ENCODE assay signal across 13 cellular contexts in genomic region chr6:2029130-2029794, GRCh38.
DNase-seq lines count a peak whose midpoint lies in the region; ATAC-seq and TF ChIP-seq lines count a peak whose summit lies in the region.
"Had no signal": no experiment of that assay in that cellular context is flagged by ENCODE, and none has a peak within 500 bp of the region (broad histone marks: within the 10 kb centered on the region; RNA-seq: fewer than 3 reads in every experiment).

No MANE protein-coding gene starts in this region.

- no peaks in the 10 kb centered on the region for H3K79me2 ChIP-seq in PC-9 (ENCODE audit: low read depth)
- no peaks in the 10 kb centered on the region for H3K79me2 ChIP-seq in mesendoderm (ENCODE audit: control insufficient read depth, insufficient read depth, low read length)

- no peaks in the 10 kb centered on the region for H3K27me3 Mint-ChIP-seq in MCF 10A (ENCODE audit: insufficient read depth, unreplicated experiment)

- no peaks in the 10 kb centered on the region for H3K79me1 ChIP-seq in mesendoderm (ENCODE audit: low read length)

- POLR2A ChIA-PET in MCF 10A (lab: Yijun Ruan, JAX) (no interaction called here), PC-9 (lab: Charles Lee; ENCODE audit: unreplicated experiment) (interaction anchor here (0.5 to 0.7 kb wide), 3 partner anchors 13 to 412 kb away, joined by 3 to 15 read pairs (median 14); no protein-coding TSS in a partner anchor)

- TF ChIP-seq CTCF in MCF 10A (IDR thresholded peaks at IDR 0.05; ENCODE audit: unreplicated experiment) (no peak), breast epithelium (IDR thresholded peaks at IDR 0.05) (no peak), PC-9 (conservative IDR thresholded peaks at IDR 0.05) (no peak)

- no peak overlapping the region for H3K4me3 Mint-ChIP-seq in MCF 10A (ENCODE audit: unreplicated experiment)
- H3K4me3 Mint-ChIP-seq: CD14-positive monocyte had no signal

- no peak overlapping the region for H2BK5ac ChIP-seq in mesendoderm (ENCODE audit: low read length)

- TF ChIP-seq POLR2A in breast epithelium (IDR thresholded peaks at IDR 0.05), result no peak

- H3K4me1 Mint-ChIP-seq in MCF 10A (ENCODE audit: insufficient read depth, unreplicated experiment), result peaks cover 19% of the 10 kb centered on the region

- H3K4me1 ChIP-seq in breast epithelium (no peaks in the 10 kb centered on the region), PC-9 (replicated peaks; ENCODE audit: insufficient read depth) (peaks cover 30% of the 10 kb centered on the region), mesendoderm (ENCODE audit: control insufficient read depth, low read depth, low read length) (no peaks in the 10 kb centered on the region)
- H3K4me1 ChIP-seq: SJSA1 had no signal

- no peak overlapping the region for H4K8ac ChIP-seq in mesendoderm (ENCODE audit: low read depth, low read length)

- H4K5ac ChIP-seq in mesendoderm (ENCODE audit: low read length), result no peak overlapping the region

- H3F3A ChIP-seq in PC-9 (ENCODE audit: insufficient read depth, low read depth), result peaks cover 18% of the 10 kb centered on the region

- H3K23ac ChIP-seq in mesendoderm (ENCODE audit: low read length), result no peak overlapping the region

- no TSS peak for BruUV-seq in MCF 10A (replicated peaks; lab: Mats Ljungman, UMichigan)
- no TSS peak for BruUV-seq in PC-9 (replicated peaks; lab: Mats Ljungman, UMichigan)

- no peaks in the 10 kb centered on the region for H3K36me3 ChIP-seq in breast epithelium
- no peaks in the 10 kb centered on the region for H3K36me3 ChIP-seq in PC-9 (ENCODE audit: low read depth)
- H3K36me3 ChIP-seq in mesendoderm (ENCODE audit: control insufficient read depth, insufficient read depth, low read length), result no peaks in the 10 kb centered on the region
- H3K36me3 ChIP-seq: HAP-1, SJSA1 had no signal

- no peak overlapping the region for H3K27ac Mint-ChIP-seq in MCF 10A (ENCODE audit: low read depth, unreplicated experiment)

- H2AFZ ChIP-seq in PC-9, result no peak overlapping the region

- CTCF ChIA-PET in MCF 10A (lab: Yijun Ruan, JAX) (no interaction called here), PC-9 (lab: Charles Lee) (no interaction called here)

- no peak overlapping the region for H3K4ac ChIP-seq in mesendoderm (ENCODE audit: low read depth, low read length)

- H3K27ac ChIP-seq in breast epithelium, result no peak overlapping the region
- peak overlapping the region; percentile 60 for H3K27ac ChIP-seq in PC-9
- H3K27ac ChIP-seq in mesendoderm (ENCODE audit: low read depth, low read length), result no peak overlapping the region
- H3K27ac ChIP-seq: SJSA1 had no signal

- H3K56ac ChIP-seq in mesendoderm (ENCODE audit: low read length), result no peak overlapping the region

- ATAC-seq in esophagus mucosa (peak; percentile 70), HG03571 (IDR thresholded peaks at IDR 0.05; ENCODE audit: unreplicated experiment) (no peak), HG03280 (IDR thresholded peaks at IDR 0.05; ENCODE audit: unreplicated experiment) (no peak)

- no peak overlapping the region for H3K9ac ChIP-seq in mesendoderm (ENCODE audit: low read length)

- no peaks in the 10 kb centered on the region for H3K9me3 Mint-ChIP-seq in MCF 10A (ENCODE audit: unreplicated experiment)

- H3K4me3 ChIP-seq in breast epithelium (no peak overlapping the region), PC-9 (no peak overlapping the region), mesendoderm (ENCODE audit: low read length) (no peak overlapping the region)
- H3K4me3 ChIP-seq: HAP-1, SJSA1 had no signal

- no peak overlapping the region for H2BK15ac ChIP-seq in mesendoderm (replicated peaks; ENCODE audit: low read depth)

- H3K18ac ChIP-seq in mesendoderm (ENCODE audit: low read length), result no peak overlapping the region

- DNase-seq in MCF 10A (ENCODE audit: unreplicated experiment), result peak; percentile 13
- no peak for DNase-seq in breast epithelium (ENCODE audit: low spot score in 2 of 2)
- peak; percentile 15 to 91 for DNase-seq in PC-9
- DNase-seq in mesendoderm, result no peak
- DNase-seq: ACHN; NCI-H510A treated with DMSO at 0.1 percent for 48 hours; NK-92 treated with Interleukin-12 subunit alpha and Interleukin-12 subunit beta, amount 100 ng/mL, for 24 hours had no signal

- H3K27me3 ChIP-seq in breast epithelium, result no peaks in the 10 kb centered on the region
- no peaks in the 10 kb centered on the region for H3K27me3 ChIP-seq in PC-9 (ENCODE audit: insufficient read depth, low read depth)
- H3K27me3 ChIP-seq in mesendoderm (ENCODE audit: insufficient read depth, low read length, poor library complexity), result no peaks in the 10 kb centered on the region
- H3K27me3 ChIP-seq: SJSA1 had no signal

- intact Hi-C loops in MCF 10A (cut with micrococcal nuclease), result no loop called here
- intact Hi-C loops in breast epithelium (cut with DNase I; ENCODE audit: low total_unique reads), result no loop called here
- intact Hi-C loops in PC-9 (cut with micrococcal nuclease; ENCODE audit: unreplicated experiment), result loop anchor here (10.0 kb wide), 1 partner anchor 424 kb away; the partner anchor contains the start of gene FOXC1

- no peak overlapping the region for H2BK120ac ChIP-seq in mesendoderm (ENCODE audit: low read depth, low read length)

- no peak overlapping the region for H2AK5ac ChIP-seq in mesendoderm (ENCODE audit: low read length)

- WGBS in mesendoderm (ENCODE audit: extremely low coverage, insufficient coverage, low lambda C conversion rate), result no CpG with 5 or more reads among the region's 1 CpG

- H3K4me2 ChIP-seq in PC-9, result peak overlapping the region; percentile 59
- H3K4me2 ChIP-seq in mesendoderm (ENCODE audit: low read length), result no peak overlapping the region

- no peaks in the 10 kb centered on the region for H3K36me3 Mint-ChIP-seq in MCF 10A (ENCODE audit: insufficient read depth, unreplicated experiment)
- H3K36me3 Mint-ChIP-seq: CD14-positive monocyte had no signal

- no peaks in the 10 kb centered on the region for H3K9me2 ChIP-seq in PC-9 (ENCODE audit: insufficient read depth)

- H4K20me1 ChIP-seq in PC-9 (ENCODE audit: insufficient read depth), result no peaks in the 10 kb centered on the region

- H3K9me3 ChIP-seq in breast epithelium (no peaks in the 10 kb centered on the region), PC-9 (ENCODE audit: insufficient read depth, low read depth) (no peaks in the 10 kb centered on the region)
- H3K9me3 ChIP-seq: HAP-1, SJSA1 had no signal

Comparison
In these comparisons a context has a peak if more than half of its experiments do, and no peak if none do; other contexts are left out.
1. DNase-seq: peak in MCF 10A (single experiment) and PC-9 (2 of 2); none in breast epithelium (0 of 2) and mesendoderm (single experiment).